Comparison of ENCODE assay signal across 25 cellular contexts in genomic region chr5:50582699-50583098, GRCh38.
"Had no signal": no experiment of that assay in that cellular context is flagged by ENCODE, and none has a peak within 500 bp of the region (broad histone marks: within the 10 kb centered on the region; RNA-seq: fewer than 3 reads in every experiment).

No MANE protein-coding gene starts in this region.

- H3K27ac ChIP-seq: left lung, lower lobe of right lung, pancreas, prostate gland, suprapubic skin, thoracic aorta, tibial artery, upper lobe of right lung had no signal

- H3K4me3 ChIP-seq: left lung, lower lobe of right lung, pancreas, prostate gland, smooth muscle cell, suprapubic skin, thoracic aorta, tibial artery, upper lobe of right lung had no signal

- H3K36me3 ChIP-seq: left lung, lower lobe of right lung, pancreas, prostate gland, suprapubic skin, thoracic aorta, tibial artery, upper lobe of right lung had no signal

- DNase-seq: hippocampal formation; left colon; left lung; lower lobe of right lung; mammary epithelial cell; mesenchymal stem cell; naive thymus-derived CD8-positive, alpha-beta T cell; nucleus accumbens; pancreas; posterior cingulate gyrus; retina; right cardiac atrium; stimulated activated CD4-positive, alpha-beta T cell treated with anti-CD3 and anti-CD28 coated beads, Interleukin-2, amount 100 ng/mL, for 24 hours; stimulated activated CD4-positive, alpha-beta T cell treated with anti-CD3 and anti-CD28 coated beads, Interleukin-4, amount 100 ng/mL, for 1 hour; stimulated activated naive B cell treated with anti-CD40 and anti-IgM and Interleukin-4, amounts not matched to agents 10 μg/mL and 1 μg/mL and 100 μg/mL, for 72 hours; tibial artery; trophoblast cell; upper lobe of right lung had no signal

- H3K9me3 ChIP-seq: left lung, lower lobe of right lung, pancreas, prostate gland, suprapubic skin, thoracic aorta, tibial artery, upper lobe of right lung had no signal

- H3K4me1 ChIP-seq: left lung, lower lobe of right lung, pancreas, prostate gland, suprapubic skin, tibial artery, upper lobe of right lung had no signal

- H3K27me3 ChIP-seq: left lung, pancreas, suprapubic skin, tibial artery, upper lobe of right lung had no signal

- ATAC-seq: left colon; left lung; lower lobe of right lung; naive thymus-derived CD8-positive, alpha-beta T cell; pancreas; right cardiac atrium; sciatic nerve; stimulated activated naive B cell treated with anti-CD40 and anti-IgM and Interleukin-4, amounts not matched to agents 10 μg/mL and 1 μg/mL and 100 μg/mL, for 72 hours; upper lobe of right lung had no signal

- FAIRE-seq: keratinocyte, urothelium cell line had no signal
